Comparison of ENCODE assay signal across 1 cellular context in genomic region chr19:15629003-15629880, GRCh38.
TF ChIP-seq lines count a peak whose summit lies in the region.

No MANE protein-coding gene starts in this region.

TF ChIP-seq in HEK293, 187 proteins besides CTCF, POLR2A, EP300 and RAD21 (continued from another document):
- no peak for TF ChIP-seq ATF2 (tag by site-specific recombination; IDR thresholded peaks at IDR 0.05; ENCODE audit: low read depth)
- TF ChIP-seq GFI1B (tag by site-specific recombination; IDR thresholded peaks at IDR 0.05), result 0 out of 2 replicates have a peak, but pooled peaks have one; percentile 54
- no peak for TF ChIP-seq ZNF350 (tag by site-specific recombination; IDR thresholded peaks at IDR 0.05)
- TF ChIP-seq ZNF768 (tag by site-specific recombination; IDR thresholded peaks at IDR 0.05), result 0 out of 2 replicates have a peak, but pooled peaks have one; percentile 35
